ENCODE assay signal across 8 cellular contexts in the genomic region with DNA sequence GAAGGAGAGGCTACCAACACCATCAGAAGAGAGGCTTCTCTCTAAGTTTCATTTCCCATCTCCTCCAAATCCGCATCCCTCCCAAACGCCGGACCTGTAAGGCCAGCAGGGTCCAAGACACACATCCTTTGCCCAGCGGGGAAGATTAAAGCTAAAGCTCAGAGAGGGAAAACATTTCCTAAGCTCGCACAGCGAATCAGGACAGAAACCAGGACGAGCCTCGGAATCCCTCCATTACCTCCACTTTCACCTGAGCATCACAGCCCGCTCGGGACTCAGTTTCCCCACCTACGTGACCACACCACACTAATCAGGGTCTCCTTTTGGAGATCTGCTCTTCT. TPM values are rescaled to one million over a fixed set of nuclear protein-coding genes. Genes with fewer than 3 reads are reported as not detected.
DNase-seq lines count a peak whose midpoint lies in the region; ATAC-seq and TF ChIP-seq lines count a peak whose summit lies in the region.

No MANE protein-coding gene starts in this region.

- H3K36me3 Mint-ChIP-seq in activated T-cell treated with anti-CD3 and anti-CD28 coated beads, Interleukin-2, amount 50 U/mL, for 72 hours (ENCODE audit: insufficient read depth in 2 of 2), result no peaks in the 10 kb centered on the region
- no peaks in the 10 kb centered on the region for H3K36me3 Mint-ChIP-seq in activated naive CD8-positive, alpha-beta T cell treated with anti-CD3 and anti-CD28 coated beads, Interleukin-2, amount 10 ng/mL, durations not matched to agents 7 days and 5 days

- H3K27me3 ChIP-seq in layer of hippocampus (ENCODE audit: control insufficient read depth, insufficient read depth, low read length) (no peaks in the 10 kb centered on the region), tibial nerve (peaks cover 0 to 25% of the 10 kb centered on the region in 2 donors)

- H3K27me3 Mint-ChIP-seq in activated T-cell treated with anti-CD3 and anti-CD28 coated beads, Interleukin-2, amount 50 U/mL, for 72 hours (ENCODE audit: low read depth), result peaks cover 7% of the 10 kb centered on the region
- peaks cover 23% of the 10 kb centered on the region for H3K27me3 Mint-ChIP-seq in activated naive CD8-positive, alpha-beta T cell treated with anti-CD3 and anti-CD28 coated beads, Interleukin-2, amount 10 ng/mL, durations not matched to agents 7 days and 5 days

- DNase-seq in activated T-cell treated with anti-CD3 and anti-CD28 coated beads, Interleukin-2, amount 50 U/mL, for 72 hours, result no peak
- DNase-seq in activated T-cell treated with anti-CD3 and anti-CD28 coated beads, Interleukin-2, amount 50 U/mL, for 1 hour, result no peak
- DNase-seq in activated naive CD8-positive, alpha-beta T cell treated with anti-CD3 and anti-CD28 coated beads, Interleukin-2, amount 10 ng/mL, durations not matched to agents 7 days and 5 days, result no peak
- DNase-seq in tibial nerve (ENCODE audit: low spot score in 2 of 2) (no peak), NCI-H1105 (lab: John Stamatoyannopoulos, UW) (no peak), NOMO-1 treated with DMSO at 0.1 percent for 48 hours (lab: John Stamatoyannopoulos, UW; ENCODE audit: unreplicated experiment) (no peak), G401 (ENCODE audit: low spot score) (no peak)

- H3K9me3 ChIP-seq in tibial nerve, result no peaks in the 10 kb centered on the region

- peak overlapping the region; percentile 98 for H3K27ac ChIP-seq in layer of hippocampus (ENCODE audit: low read depth, low read length)
- peak overlapping the region; percentile 85 to 96 (median 95) for H3K27ac ChIP-seq in tibial nerve

- TF ChIP-seq EP300 in tibial nerve (IDR thresholded peaks at IDR 0.05), result no peak

- no peak overlapping the region for H3K27ac Mint-ChIP-seq in activated T-cell treated with anti-CD3 and anti-CD28 coated beads, Interleukin-2, amount 50 U/mL, for 72 hours
- peak overlapping the region; percentile 97 for H3K27ac Mint-ChIP-seq in activated naive CD8-positive, alpha-beta T cell treated with anti-CD3 and anti-CD28 coated beads, Interleukin-2, amount 10 ng/mL, durations not matched to agents 7 days and 5 days

- no peak for TF ChIP-seq CTCF in tibial nerve (IDR thresholded peaks at IDR 0.05)

- peaks cover 0 to 34% (median 19%) of the 10 kb centered on the region in 4 donors for H3K4me1 ChIP-seq in tibial nerve

- POLR2A ChIA-PET in activated naive CD8-positive, alpha-beta T cell treated with anti-CD3 and anti-CD28 coated beads, Interleukin-2, amount 10 ng/mL, durations not matched to agents 7 days and 5 days (lab: Charles Lee), result interaction anchor here (0.9 to 4.8 kb wide), 7 partner anchors 11 to 48 kb away, joined by 4 to 60 read pairs (median 30); no protein-coding TSS in a partner anchor

- in situ Hi-C loops in G401 (cut with HindIII; ENCODE audit: low sequenced_read_pairs), result no loop called here

- no peaks in the 10 kb centered on the region for H3K36me3 ChIP-seq in tibial nerve

- H3K4me3 Mint-ChIP-seq in activated T-cell treated with anti-CD3 and anti-CD28 coated beads, Interleukin-2, amount 50 U/mL, for 72 hours, result peak overlapping the region; percentile 95 to 97
- H3K4me3 Mint-ChIP-seq in activated naive CD8-positive, alpha-beta T cell treated with anti-CD3 and anti-CD28 coated beads, Interleukin-2, amount 10 ng/mL, durations not matched to agents 7 days and 5 days, result peak overlapping the region; percentile 93

- TF ChIP-seq POLR2A in tibial nerve (IDR thresholded peaks at IDR 0.05), result no peak

- H3K4me3 ChIP-seq in tibial nerve, result peak overlapping the region; percentile 40 to 77 (median 60)

- 2 to 4% methylated on average over 11 of the region's 11 CpGs for WGBS in tibial nerve, 2 donors

- ATAC-seq in activated T-cell treated with anti-CD3 and anti-CD28 coated beads, Interleukin-2, amount 50 U/mL, for 72 hours (replicated peaks in 1 of 2), result no peak
- ATAC-seq in activated naive CD8-positive, alpha-beta T cell treated with anti-CD3 and anti-CD28 coated beads, Interleukin-2, amount 10 ng/mL, durations not matched to agents 7 days and 5 days (ENCODE audit: low read depth), result no peak

- no peaks in the 10 kb centered on the region for H3K9me3 Mint-ChIP-seq in activated T-cell treated with anti-CD3 and anti-CD28 coated beads, Interleukin-2, amount 50 U/mL, for 72 hours
- H3K9me3 Mint-ChIP-seq in activated naive CD8-positive, alpha-beta T cell treated with anti-CD3 and anti-CD28 coated beads, Interleukin-2, amount 10 ng/mL, durations not matched to agents 7 days and 5 days, result no peaks in the 10 kb centered on the region

- peaks cover 35% of the 10 kb centered on the region for H3K4me1 Mint-ChIP-seq in activated T-cell treated with anti-CD3 and anti-CD28 coated beads, Interleukin-2, amount 50 U/mL, for 72 hours (ENCODE audit: low read depth)
- H3K4me1 Mint-ChIP-seq in activated naive CD8-positive, alpha-beta T cell treated with anti-CD3 and anti-CD28 coated beads, Interleukin-2, amount 10 ng/mL, durations not matched to agents 7 days and 5 days, result peaks cover 13% of the 10 kb centered on the region

RNA-seq across cellular contexts. Expression of a gene that starts 0.7 kb away (rescaled TPM):
- total RNA-seq in activated T-cell treated with anti-CD3 and anti-CD28 coated beads, Interleukin-2, amount 50 U/mL, for 72 hours, result 10 to 100 TPM; 20.3 to 24.6 TPM
- total RNA-seq in activated naive CD8-positive, alpha-beta T cell treated with anti-CD3 and anti-CD28 coated beads, Interleukin-2, amount 10 ng/mL, durations not matched to agents 7 days and 5 days, result 10 to 100 TPM; 68.7 to 69.4 TPM
- total RNA-seq in tibial nerve, result 1 to 10 TPM in 2 of 4 donors, under 1 TPM in 2; 0.60 to 4.9 (median 1.8) TPM
- total RNA-seq in G401 (2014; rRNA removed; shearing (Covaris generic)), result 0.31 and 1.5 TPM in 2 replicates

RNA-seq across cellular contexts. Expression of a gene that starts 29.8 kb away (rescaled TPM):
- 1 to 10 TPM; 4.1 to 4.9 TPM for total RNA-seq in activated T-cell treated with anti-CD3 and anti-CD28 coated beads, Interleukin-2, amount 50 U/mL, for 72 hours
- 1 to 10 TPM; 3.0 to 3.3 TPM for total RNA-seq in activated naive CD8-positive, alpha-beta T cell treated with anti-CD3 and anti-CD28 coated beads, Interleukin-2, amount 10 ng/mL, durations not matched to agents 7 days and 5 days
- total RNA-seq in tibial nerve, result 1 to 10 TPM; 1.5 to 5.9 (median 3.5) TPM
- total RNA-seq in G401 (2014; rRNA removed; shearing (Covaris generic)), result 17.0 and 22.0 TPM in 2 replicates

RNA-seq across cellular contexts. Expression of a gene that starts 31.2 kb away (rescaled TPM):
- total RNA-seq in activated T-cell treated with anti-CD3 and anti-CD28 coated beads, Interleukin-2, amount 50 U/mL, for 72 hours, result 1 to 10 TPM; 6.7 to 6.8 TPM
- 1 to 10 TPM; 5.8 to 6.1 TPM for total RNA-seq in activated naive CD8-positive, alpha-beta T cell treated with anti-CD3 and anti-CD28 coated beads, Interleukin-2, amount 10 ng/mL, durations not matched to agents 7 days and 5 days
- 1 to 10 TPM in 1 of 4 donors, under 1 TPM in 2, not detected in 1; 0.39 to 5.0 (median 0.60) TPM for total RNA-seq in tibial nerve
- total RNA-seq in G401 (2014; rRNA removed; shearing (Covaris generic)), result 3.3 and 4.2 TPM in 2 replicates

RNA-seq across cellular contexts. Expression of a gene that starts 40.2 kb away (rescaled TPM):
- 100 to 1,000 TPM; 120 to 133 TPM for total RNA-seq in activated T-cell treated with anti-CD3 and anti-CD28 coated beads, Interleukin-2, amount 50 U/mL, for 72 hours
- total RNA-seq in activated naive CD8-positive, alpha-beta T cell treated with anti-CD3 and anti-CD28 coated beads, Interleukin-2, amount 10 ng/mL, durations not matched to agents 7 days and 5 days, result 100 to 1,000 TPM; 166 to 180 TPM
- 10 to 100 TPM; 39.1 to 74.4 (median 59.2) TPM for total RNA-seq in tibial nerve
- total RNA-seq in G401 (2014; rRNA removed; shearing (Covaris generic)), result 106 and 122 TPM in 2 replicates

RNA-seq across cellular contexts. Expression of a gene that starts 43.4 kb away (rescaled TPM):
- total RNA-seq in activated T-cell treated with anti-CD3 and anti-CD28 coated beads, Interleukin-2, amount 50 U/mL, for 72 hours, result 10 to 100 TPM; 71.0 to 73.9 TPM
- total RNA-seq in activated naive CD8-positive, alpha-beta T cell treated with anti-CD3 and anti-CD28 coated beads, Interleukin-2, amount 10 ng/mL, durations not matched to agents 7 days and 5 days, result 10 to 100 TPM; 63.1 to 63.3 TPM
- total RNA-seq in tibial nerve, result 100 to 1,000 TPM in 2 of 4 donors, 10 to 100 TPM in 2; 95.5 to 161 (median 99.2) TPM
- total RNA-seq in G401 (2014; rRNA removed; shearing (Covaris generic)), result 115 and 130 TPM in 2 replicates
